In genomic region chr22:39574779-39575551, GRCh38 we compare ENCODE assay signal across 10 cellular contexts. TPM values are rescaled to one million over a fixed set of nuclear protein-coding genes. Genes with fewer than 3 reads are reported as not detected.
DNase-seq lines count a peak whose midpoint lies in the region; ATAC-seq and TF ChIP-seq lines count a peak whose summit lies in the region.
"Had no signal": no experiment of that assay in that cellular context is flagged by ENCODE, and none has a peak within 500 bp of the region (broad histone marks: within the 10 kb centered on the region; RNA-seq: fewer than 3 reads in every experiment).

No MANE protein-coding gene starts in this region.

- no peak for TF ChIP-seq CTCF in AG09319 (IDR thresholded peaks at IDR 0.05; ENCODE audit: low read depth, low read length)
- TF ChIP-seq CTCF in astrocyte of the cerebellum (IDR thresholded peaks at IDR 0.05; ENCODE audit: low read depth, low read length, missing control alignments): no peak

- intact Hi-C loops in activated T-helper 1 cell treated with anti-CD3 and anti-CD28 coated beads, Interleukin-12 subunit alpha, Interleukin-12 subunit beta, Interleukin-2, Interleukin-4 antibody, amounts not matched to agents 30 ng/mL and 10 ng/mL and 1 ng/mL, durations not matched to agents 14 hours and 24 hours and 36 hours (cut with micrococcal nuclease): no loop called here

- ATAC-seq in GM18511 (IDR thresholded peaks at IDR 0.05; ENCODE audit: unreplicated experiment): no peak
- no peak for ATAC-seq in GM18867 (IDR thresholded peaks at IDR 0.05; ENCODE audit: unreplicated experiment)

- H3K27me3 Mint-ChIP-seq in activated T-helper 1 cell treated with anti-CD3 and anti-CD28 coated beads, Interleukin-12 subunit alpha, Interleukin-12 subunit beta, Interleukin-2, Interleukin-4 antibody, amounts not matched to agents 30 ng/mL and 10 ng/mL and 1 ng/mL, durations not matched to agents 14 hours and 24 hours and 36 hours (ENCODE audit: insufficient read depth): peaks cover 20% of the 10 kb centered on the region

- peak; percentile 16 for DNase-seq in AG09319 (ENCODE audit: extremely low read depth, low read depth)
- DNase-seq in HS-5 (ENCODE audit: low read depth): peak; percentile 83
- peak; percentile 47 for DNase-seq in astrocyte of the cerebellum (ENCODE audit: low read depth)
- DNase-seq in kidney glomerular epithelial cell (lab: John Stamatoyannopoulos, UW): peak; percentile 81
- no peak for DNase-seq in activated T-helper 1 cell treated with anti-CD3 and anti-CD28 coated beads, Interleukin-12 subunit alpha, Interleukin-12 subunit beta, Interleukin-2, Interleukin-4 antibody, amounts not matched to agents 30 ng/mL and 10 ng/mL and 1 ng/mL, durations not matched to agents 14 hours and 24 hours and 36 hours (ENCODE audit: low spot score)
- no peak for DNase-seq in DMS153 (lab: John Stamatoyannopoulos, UW)
- DNase-seq: activated CD4-positive, alpha-beta T cell treated with anti-CD3 and anti-CD28 coated beads, Interleukin-2, amount 10 ng/mL, durations not matched to agents 24 days and 14 days had no signal

- no peak overlapping the region for H3K4me3 Mint-ChIP-seq in activated T-helper 1 cell treated with anti-CD3 and anti-CD28 coated beads, Interleukin-12 subunit alpha, Interleukin-12 subunit beta, Interleukin-2, Interleukin-4 antibody, amounts not matched to agents 30 ng/mL and 10 ng/mL and 1 ng/mL, durations not matched to agents 14 hours and 24 hours and 36 hours
- H3K4me3 Mint-ChIP-seq: activated CD4-positive, alpha-beta T cell treated with anti-CD3 and anti-CD28 coated beads, Interleukin-2, amount 10 ng/mL, durations not matched to agents 24 days and 14 days had no signal

- in situ Hi-C loops in astrocyte of the cerebellum (cut with HindIII; ENCODE audit: low sequenced_read_pairs): loop anchor here (25.0 kb wide), 1 partner anchor 437 kb away; no protein-coding TSS in a partner anchor

- no peak overlapping the region for H3K27ac Mint-ChIP-seq in activated T-helper 1 cell treated with anti-CD3 and anti-CD28 coated beads, Interleukin-12 subunit alpha, Interleukin-12 subunit beta, Interleukin-2, Interleukin-4 antibody, amounts not matched to agents 30 ng/mL and 10 ng/mL and 1 ng/mL, durations not matched to agents 14 hours and 24 hours and 36 hours
- H3K27ac Mint-ChIP-seq: activated CD4-positive, alpha-beta T cell treated with anti-CD3 and anti-CD28 coated beads, Interleukin-2, amount 10 ng/mL, durations not matched to agents 24 days and 14 days had no signal

- no peaks in the 10 kb centered on the region for H3K9me3 Mint-ChIP-seq in activated T-helper 1 cell treated with anti-CD3 and anti-CD28 coated beads, Interleukin-12 subunit alpha, Interleukin-12 subunit beta, Interleukin-2, Interleukin-4 antibody, amounts not matched to agents 30 ng/mL and 10 ng/mL and 1 ng/mL, durations not matched to agents 14 hours and 24 hours and 36 hours
- H3K9me3 Mint-ChIP-seq: activated CD4-positive, alpha-beta T cell treated with anti-CD3 and anti-CD28 coated beads, Interleukin-2, amount 10 ng/mL, durations not matched to agents 24 days and 14 days had no signal

- no peaks in the 10 kb centered on the region for H3K4me1 Mint-ChIP-seq in activated T-helper 1 cell treated with anti-CD3 and anti-CD28 coated beads, Interleukin-12 subunit alpha, Interleukin-12 subunit beta, Interleukin-2, Interleukin-4 antibody, amounts not matched to agents 30 ng/mL and 10 ng/mL and 1 ng/mL, durations not matched to agents 14 hours and 24 hours and 36 hours (ENCODE audit: low read depth)
- H3K4me1 Mint-ChIP-seq: activated CD4-positive, alpha-beta T cell treated with anti-CD3 and anti-CD28 coated beads, Interleukin-2, amount 10 ng/mL, durations not matched to agents 24 days and 14 days had no signal

- H3K4me3 ChIP-seq in astrocyte of the cerebellum (ENCODE audit: low read depth, low read length): no peak overlapping the region
- H3K4me3 ChIP-seq: ascending aorta had no signal

- no peaks in the 10 kb centered on the region for H3K36me3 Mint-ChIP-seq in activated T-helper 1 cell treated with anti-CD3 and anti-CD28 coated beads, Interleukin-12 subunit alpha, Interleukin-12 subunit beta, Interleukin-2, Interleukin-4 antibody, amounts not matched to agents 30 ng/mL and 10 ng/mL and 1 ng/mL, durations not matched to agents 14 hours and 24 hours and 36 hours (ENCODE audit: low read depth)

RNA-seq across cellular contexts. Expression of gene CACNA1I, which starts 4.4 kb away (rescaled TPM):
- total RNA-seq in activated T-helper 1 cell treated with anti-CD3 and anti-CD28 coated beads, Interleukin-12 subunit alpha, Interleukin-12 subunit beta, Interleukin-2, Interleukin-4 antibody, amounts not matched to agents 30 ng/mL and 10 ng/mL and 1 ng/mL, durations not matched to agents 14 hours and 24 hours and 36 hours: 0.02 and 0.03 TPM in 2 replicates
- total RNA-seq: ascending aorta had no signal

RNA-seq across cellular contexts. Expression of gene RPS19BP1, which starts 42.4 kb away (rescaled TPM):
- 98.7 and 101 TPM in 2 replicates for total RNA-seq in activated T-helper 1 cell treated with anti-CD3 and anti-CD28 coated beads, Interleukin-12 subunit alpha, Interleukin-12 subunit beta, Interleukin-2, Interleukin-4 antibody, amounts not matched to agents 30 ng/mL and 10 ng/mL and 1 ng/mL, durations not matched to agents 14 hours and 24 hours and 36 hours

RNA-seq across cellular contexts. Expression of gene ATF4, which starts 54.6 kb away (rescaled TPM):
- 387 and 390 TPM in 2 replicates for total RNA-seq in activated T-helper 1 cell treated with anti-CD3 and anti-CD28 coated beads, Interleukin-12 subunit alpha, Interleukin-12 subunit beta, Interleukin-2, Interleukin-4 antibody, amounts not matched to agents 30 ng/mL and 10 ng/mL and 1 ng/mL, durations not matched to agents 14 hours and 24 hours and 36 hours

Comparison
In these comparisons a context has a peak if more than half of its experiments do, and no peak if none do; other contexts are left out.
1. DNase-seq: peak in AG09319 (single experiment), HS-5 (single experiment), astrocyte of the cerebellum (single experiment) and kidney glomerular epithelial cell (single experiment); none in activated T-helper 1 cell treated with anti-CD3 and anti-CD28 coated beads, Interleukin-12 subunit alpha, Interleukin-12 subunit beta, Interleukin-2, Interleukin-4 antibody, amounts not matched to agents 30 ng/mL and 10 ng/mL and 1 ng/mL, durations not matched to agents 14 hours and 24 hours and 36 hours (single experiment) and DMS153 (single experiment).